Comparison of ENCODE assay signal across 4 cellular contexts in genomic region chr1:180532854-180533253, GRCh38.
TF ChIP-seq lines count a peak whose summit lies in the region.

No MANE protein-coding gene starts in this region.

TF ChIP-seq in SK-N-SH, 30 proteins besides CTCF, POLR2A, EP300 and RAD21:
- no peak for TF ChIP-seq RXRA (IDR thresholded peaks at IDR 0.05; ENCODE audit: borderline replicate concordance, low read depth)
- no peak for TF ChIP-seq EZH2phosphoT487 (IDR thresholded peaks at IDR 0.05; ENCODE audit: borderline replicate concordance, low read depth)
- no peak for TF ChIP-seq JUND (IDR thresholded peaks at IDR 0.05)

TF ChIP-seq in SK-N-SH treated with all-trans-retinoic acid at 6 μM for 48 hours, 23 proteins besides CTCF, POLR2A, EP300 and RAD21:
- TF ChIP-seq TSHZ2 (CRISPR knock-in tag; IDR thresholded peaks at IDR 0.05): no peak
- no peak for TF ChIP-seq CSRNP3 (CRISPR knock-in tag; IDR thresholded peaks at IDR 0.05)
- no peak for TF ChIP-seq ZFP30 (CRISPR knock-in tag; IDR thresholded peaks at IDR 0.05)
- TF ChIP-seq CSDC2 (CRISPR knock-in tag; IDR thresholded peaks at IDR 0.05): no peak
- TF ChIP-seq PPARA (CRISPR knock-in tag; IDR thresholded peaks at IDR 0.05; ENCODE audit: borderline replicate concordance): no peak
- no peak for TF ChIP-seq ARNTL (CRISPR knock-in tag; IDR thresholded peaks at IDR 0.05; ENCODE audit: borderline replicate concordance, low read depth)
- no peak for TF ChIP-seq ZFP3 (CRISPR knock-in tag; IDR thresholded peaks at IDR 0.05)
- no peak for TF ChIP-seq ZNF8 (CRISPR knock-in tag; IDR thresholded peaks at IDR 0.05)
- no peak for TF ChIP-seq TCF4 (CRISPR knock-in tag; IDR thresholded peaks at IDR 0.05; ENCODE audit: borderline replicate concordance)
- TF ChIP-seq ZNF70 (CRISPR knock-in tag; IDR thresholded peaks at IDR 0.05): no peak
- TF ChIP-seq SNAI2 (CRISPR knock-in tag; IDR thresholded peaks at IDR 0.05): no peak

TF ChIP-seq in HCT116, 20 proteins besides CTCF, POLR2A, EP300 and RAD21:
- TF ChIP-seq CBX3 (IDR thresholded peaks at IDR 0.05; ENCODE audit: low read depth): no peak
- no peak for TF ChIP-seq POLR2AphosphoS5 (IDR thresholded peaks at IDR 0.05; ENCODE audit: low read depth, low read length)
- no peak for TF ChIP-seq REST (IDR thresholded peaks at IDR 0.05; ENCODE audit: low read depth)
- TF ChIP-seq TCF7L2 (IDR thresholded peaks at IDR 0.05; ENCODE audit: borderline replicate concordance, extremely low read depth, insufficient read depth, insufficient read length): no peak
- TF ChIP-seq EZH2 (IDR thresholded peaks at IDR 0.05): no peak
- TF ChIP-seq MAX (IDR thresholded peaks at IDR 0.05): no peak
- TF ChIP-seq ATF3 (IDR thresholded peaks at IDR 0.05): no peak
- TF ChIP-seq ELF1 (IDR thresholded peaks at IDR 0.05; ENCODE audit: borderline replicate concordance, low read depth): no peak
- no peak for TF ChIP-seq SRF (IDR thresholded peaks at IDR 0.05; ENCODE audit: low read depth)
- no peak for TF ChIP-seq EGR1 (IDR thresholded peaks at IDR 0.05; ENCODE audit: low read depth)
- no peak for TF ChIP-seq YY1 (IDR thresholded peaks at IDR 0.05; ENCODE audit: extremely low read depth, insufficient replicate concordance, low read depth, low read length)
- no peak for TF ChIP-seq FOSL1 (IDR thresholded peaks at IDR 0.05; ENCODE audit: low read depth)
- TF ChIP-seq ZFX (IDR thresholded peaks at IDR 0.05): no peak
- no peak for TF ChIP-seq JUND (IDR thresholded peaks at IDR 0.05)
- no peak for TF ChIP-seq CEBPB (IDR thresholded peaks at IDR 0.05; ENCODE audit: low read depth)
- no peak for TF ChIP-seq ZBTB33 (IDR thresholded peaks at IDR 0.05; ENCODE audit: extremely low read depth, insufficient replicate concordance, low read length)
- no peak for TF ChIP-seq EZH2phosphoT487 (IDR thresholded peaks at IDR 0.05; ENCODE audit: borderline replicate concordance)
- TF ChIP-seq SIN3A (IDR thresholded peaks at IDR 0.05; ENCODE audit: low read depth): no peak
- TF ChIP-seq SP1 (IDR thresholded peaks at IDR 0.05; ENCODE audit: low read depth): no peak

TF ChIP-seq in K562, 482 proteins besides CTCF, POLR2A, EP300 and RAD21:
- TF ChIP-seq ZBTB40 (IDR thresholded peaks at IDR 0.05) (no peak), ZBTB40 (CRISPR knock-in tag; IDR thresholded peaks at IDR 0.05) (no peak)
TF ChIP-seq in K562: peak in this region for 0.
